In genomic region chr19:7294571-7295212, GRCh38 we compare ENCODE assay signal across 1 cellular context.
TF ChIP-seq lines count a peak whose summit lies in the region.

No MANE protein-coding gene starts in this region.

TF ChIP-seq in HEK293, 187 proteins besides CTCF, POLR2A, EP300 and RAD21 (continued from another document and continues in another):
- TF ChIP-seq ZEB2 (tag by site-specific recombination; IDR thresholded peaks at IDR 0.05) (peak; percentile 51; the same call in 1 of the 2 replicates), ZBTB6 (tag by site-specific recombination; IDR thresholded peaks at IDR 0.05) (no peak), ZBTB11 (tag by site-specific recombination; conservative IDR thresholded peaks at IDR 0.05; ENCODE audit: low read depth) (no peak), ZNF335 (tag by site-specific recombination; conservative IDR thresholded peaks at IDR 0.05) (peak; percentile 100), ZNF114 (tag by site-specific recombination; IDR thresholded peaks at IDR 0.05) (no peak), ZNF248 (tag by site-specific recombination; IDR thresholded peaks at IDR 0.05) (no peak), ZNF561 (tag by site-specific recombination; IDR thresholded peaks at IDR 0.05; ENCODE audit: borderline replicate concordance) (0 out of 2 replicates have a peak, but pooled peaks have one; percentile 18), ZNF23 (tag by site-specific recombination; IDR thresholded peaks at IDR 0.05; ENCODE audit: borderline replicate concordance) (no peak), ZNF785 (tag by site-specific recombination; IDR thresholded peaks at IDR 0.05) (no peak), SP7 (tag by site-specific recombination; IDR thresholded peaks at IDR 0.05) (peak; percentile 53), ZNF521 (tag by site-specific recombination; IDR thresholded peaks at IDR 0.05) (no peak), BCL11B (tag by site-specific recombination; IDR thresholded peaks at IDR 0.05; ENCODE audit: low read depth) (no peak), ZNF776 (tag by site-specific recombination; IDR thresholded peaks at IDR 0.05; ENCODE audit: borderline replicate concordance) (no peak), ZNF660 (tag by site-specific recombination; IDR thresholded peaks at IDR 0.05) (no peak; the same call in 1 of the 2 replicates), ZNF488 (tag by site-specific recombination; IDR thresholded peaks at IDR 0.05) (no peak), TSHZ1 (tag by site-specific recombination; IDR thresholded peaks at IDR 0.05; ENCODE audit: borderline replicate concordance) (no peak), ZNF670 (tag by site-specific recombination; IDR thresholded peaks at IDR 0.05; ENCODE audit: low read depth) (no peak), GLIS2 (tag by site-specific recombination; IDR thresholded peaks at IDR 0.05) (peak; percentile 68; the same call in 1 of the 2 replicates), ZNF155 (tag by site-specific recombination; IDR thresholded peaks at IDR 0.05) (no peak), ZNF148 (tag by site-specific recombination; IDR thresholded peaks at IDR 0.05; ENCODE audit: borderline replicate concordance) (no peak), ZNF16 (tag by site-specific recombination; IDR thresholded peaks at IDR 0.05; ENCODE audit: low read depth) (no peak), ZNF211 (tag by site-specific recombination; IDR thresholded peaks at IDR 0.05; ENCODE audit: low read depth) (no peak), ZNF18 (tag by site-specific recombination; IDR thresholded peaks at IDR 0.05) (no peak), KLF8 (tag by site-specific recombination; IDR thresholded peaks at IDR 0.05) (peak; percentile 71), PRDM2 (tag by site-specific recombination; IDR thresholded peaks at IDR 0.05; ENCODE audit: borderline replicate concordance) (no peak), ZNF324 (tag by site-specific recombination; IDR thresholded peaks at IDR 0.05) (peak; percentile 59; the same call in 1 of the 2 replicates), ZNF549 (tag by site-specific recombination; IDR thresholded peaks at IDR 0.05) (no peak), ZNF394 (tag by site-specific recombination; IDR thresholded peaks at IDR 0.05; ENCODE audit: borderline replicate concordance) (no peak), ZNF76 (tag by site-specific recombination; IDR thresholded peaks at IDR 0.05; ENCODE audit: borderline replicate concordance, low read depth) (peak; percentile 20; the same call in 1 of the 2 replicates), RBAK (tag by site-specific recombination; IDR thresholded peaks at IDR 0.05) (no peak), ZIC2 (tag by site-specific recombination; IDR thresholded peaks at IDR 0.05) (peak; percentile 80), YY1 (tag by site-specific recombination; IDR thresholded peaks at IDR 0.05) (no peak), ZNF513 (tag by site-specific recombination; IDR thresholded peaks at IDR 0.05) (no peak), ZNF596 (tag by site-specific recombination; IDR thresholded peaks at IDR 0.05) (no peak), ZNF692 (tag by site-specific recombination; IDR thresholded peaks at IDR 0.05) (peak; percentile 41; the same call in 1 of the 2 replicates), WT1 (tag by site-specific recombination; IDR thresholded peaks at IDR 0.05) (no peak)
